8 cellular contexts compared by ENCODE assay signal in the genomic region with DNA sequence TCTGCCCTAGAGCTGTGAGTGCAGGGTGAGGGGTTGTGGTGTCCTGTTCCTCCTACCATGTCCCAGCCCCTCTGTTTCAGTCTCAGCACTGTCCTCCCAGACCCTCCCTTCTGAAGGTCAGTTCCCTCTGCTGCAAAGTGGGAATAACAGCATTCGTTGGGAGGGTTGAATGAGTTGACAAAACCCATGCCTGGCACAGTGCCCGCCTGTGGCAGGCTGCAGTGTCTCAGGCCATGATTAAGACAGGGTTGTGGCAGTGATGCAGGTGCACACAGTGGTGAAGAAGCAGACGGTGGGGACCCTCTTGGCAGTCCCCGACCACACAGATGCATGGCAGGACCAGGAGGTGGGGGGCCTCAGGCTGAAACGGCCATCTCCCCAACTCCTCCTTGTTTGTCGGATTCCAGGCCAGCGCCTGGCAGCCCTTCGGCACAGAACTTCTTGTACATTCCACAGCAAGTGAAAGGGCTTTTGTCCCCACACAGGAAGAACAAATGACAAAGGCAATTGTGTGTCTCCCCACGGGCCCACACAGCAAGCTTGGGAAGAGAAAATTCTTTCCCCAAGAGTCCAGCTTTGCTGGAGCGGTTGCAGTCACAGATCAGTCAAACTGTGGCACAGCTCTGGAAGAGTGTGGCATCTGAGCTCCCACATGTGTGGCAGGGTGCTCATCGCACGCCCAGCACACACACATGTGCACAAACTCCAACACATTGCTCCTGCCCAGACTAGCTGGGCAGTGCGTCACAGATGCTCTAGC. TPM values are rescaled to one million over a fixed set of nuclear protein-coding genes. Genes with fewer than 3 reads are reported as not detected.
DNase-seq lines count a peak whose midpoint lies in the region; ATAC-seq and TF ChIP-seq lines count a peak whose summit lies in the region.
"Had no signal": no experiment of that assay in that cellular context is flagged by ENCODE, and none has a peak within 500 bp of the region (broad histone marks: within the 10 kb centered on the region; RNA-seq: fewer than 3 reads in every experiment).

No MANE protein-coding gene starts in this region.

- H3K4me3 Mint-ChIP-seq in chondrocyte (ENCODE audit: unreplicated experiment) (no peak overlapping the region), glutamatergic neuron (ENCODE audit: unreplicated experiment) (no peak overlapping the region)
- no peak overlapping the region for H3K4me3 Mint-ChIP-seq in activated CD4-positive, alpha-beta T cell treated with anti-CD3 and anti-CD28 coated beads, Interleukin-2, amount 10 ng/mL, durations not matched to agents 7 days and 5 days

- H3K4me1 Mint-ChIP-seq in chondrocyte (ENCODE audit: low read depth) (peaks cover 38% of the 10 kb centered on the region), glutamatergic neuron (ENCODE audit: low read depth, unreplicated experiment) (peaks cover 11% of the 10 kb centered on the region)
- H3K4me1 Mint-ChIP-seq in activated CD4-positive, alpha-beta T cell treated with anti-CD3 and anti-CD28 coated beads, Interleukin-2, amount 10 ng/mL, durations not matched to agents 7 days and 5 days: no peaks in the 10 kb centered on the region

- no peak for DNase-seq in chondrocyte (ENCODE audit: low spot score)
- peak in 55 of 56 donors; percentile 60 to 97 (median 86) for DNase-seq in nucleus accumbens (lab: John Stamatoyannopoulos, UW)
- DNase-seq in activated CD4-positive, alpha-beta T cell treated with anti-CD3 and anti-CD28 coated beads, Interleukin-2, amount 10 ng/mL, durations not matched to agents 7 days and 5 days: no peak
- no peak for DNase-seq in cerebellar nuclear complex (lab: John Stamatoyannopoulos, UW)
- no peak for DNase-seq in glutamatergic neuron

- no peak for TF ChIP-seq CTCF in chondrocyte (IDR thresholded peaks at IDR 0.05)
- TF ChIP-seq CTCF in glutamatergic neuron (IDR thresholded peaks at IDR 0.05; ENCODE audit: partially characterized antibody, unreplicated experiment): no peak

- peak overlapping the region; percentile 73 for H3K27ac Mint-ChIP-seq in chondrocyte (ENCODE audit: unreplicated experiment)
- H3K27ac Mint-ChIP-seq in activated CD4-positive, alpha-beta T cell treated with anti-CD3 and anti-CD28 coated beads, Interleukin-2, amount 10 ng/mL, durations not matched to agents 7 days and 5 days: no peak overlapping the region
- H3K27ac Mint-ChIP-seq in glutamatergic neuron (ENCODE audit: unreplicated experiment): no peak overlapping the region

- POLR2A ChIA-PET in activated CD4-positive, alpha-beta T cell treated with anti-CD3 and anti-CD28 coated beads, Interleukin-2, amount 10 ng/mL, durations not matched to agents 7 days and 5 days (lab: Charles Lee): no interaction called here

- no peaks in the 10 kb centered on the region for H3K9me3 Mint-ChIP-seq in chondrocyte (ENCODE audit: low read depth)
- H3K9me3 Mint-ChIP-seq in activated CD4-positive, alpha-beta T cell treated with anti-CD3 and anti-CD28 coated beads, Interleukin-2, amount 10 ng/mL, durations not matched to agents 7 days and 5 days: no peaks in the 10 kb centered on the region
- H3K9me3 Mint-ChIP-seq in glutamatergic neuron (ENCODE audit: unreplicated experiment): no peaks in the 10 kb centered on the region

- H3K27me3 Mint-ChIP-seq in chondrocyte (ENCODE audit: low read depth) (no peaks in the 10 kb centered on the region), glutamatergic neuron (ENCODE audit: unreplicated experiment) (peaks cover 4% of the 10 kb centered on the region)
- H3K27me3 Mint-ChIP-seq in activated CD4-positive, alpha-beta T cell treated with anti-CD3 and anti-CD28 coated beads, Interleukin-2, amount 10 ng/mL, durations not matched to agents 7 days and 5 days: peaks cover 4% of the 10 kb centered on the region

- CTCF ChIA-PET in activated CD4-positive, alpha-beta T cell treated with anti-CD3 and anti-CD28 coated beads, Interleukin-2, amount 10 ng/mL, durations not matched to agents 7 days and 5 days (lab: Charles Lee): interaction anchor here (0.6 kb wide), 1 partner anchor 32 kb away, joined by 3 read pairs; no protein-coding TSS in a partner anchor

- peak; percentile 14 for ATAC-seq in GM19463 (IDR thresholded peaks at IDR 0.05; ENCODE audit: unreplicated experiment)
- peak; percentile 24 for ATAC-seq in HG03354 (IDR thresholded peaks at IDR 0.05; ENCODE audit: poor library complexity, severe bottlenecking, unreplicated experiment)

- H3K36me3 Mint-ChIP-seq in chondrocyte (ENCODE audit: low read depth) (no peaks in the 10 kb centered on the region), glutamatergic neuron (ENCODE audit: unreplicated experiment) (no peaks in the 10 kb centered on the region)
- H3K36me3 Mint-ChIP-seq in activated CD4-positive, alpha-beta T cell treated with anti-CD3 and anti-CD28 coated beads, Interleukin-2, amount 10 ng/mL, durations not matched to agents 7 days and 5 days (ENCODE audit: low read depth): no peaks in the 10 kb centered on the region

RNA-seq across cellular contexts. Expression of a gene that starts 58.1 kb away (rescaled TPM):
- 0.75 to 6.4 TPM (median 5.4 TPM) in 3 replicates for total RNA-seq in chondrocyte
- total RNA-seq in activated CD4-positive, alpha-beta T cell treated with anti-CD3 and anti-CD28 coated beads, Interleukin-2, amount 10 ng/mL, durations not matched to agents 7 days and 5 days: not detected
- total RNA-seq in glutamatergic neuron (ENCODE audit: unreplicated experiment): 5.3 TPM
- total RNA-seq: T-helper 2 cell treated with Interferon-gamma antibody and Interleukin-4, amounts not matched to agents 100 ng/mL and 5 ng/mL, for 36 hours had no signal

Comparison
In these comparisons a context has a peak if more than half of its experiments do, and no peak if none do; other contexts are left out.
1. DNase-seq: peak in nucleus accumbens (55 of 56); none in chondrocyte (single experiment), activated CD4-positive, alpha-beta T cell treated with anti-CD3 and anti-CD28 coated beads, Interleukin-2, amount 10 ng/mL, durations not matched to agents 7 days and 5 days (single experiment), cerebellar nuclear complex (0 of 2) and glutamatergic neuron (single experiment).